8 cellular contexts compared by ENCODE assay signal in genomic region chr5:176388003-176388340, GRCh38. TPM values are rescaled to one million over a fixed set of nuclear protein-coding genes. Genes with fewer than 3 reads are reported as not detected.
DNase-seq lines count a peak whose midpoint lies in the region; ATAC-seq and TF ChIP-seq lines count a peak whose summit lies in the region.

No MANE protein-coding gene starts in this region.

- ATAC-seq in thoracic aorta (ENCODE audit: insufficient number of reproducible peaks, low FRiP score, low read depth): no peak
- ATAC-seq in HG02642 (IDR thresholded peaks at IDR 0.05; ENCODE audit: poor library complexity, unreplicated experiment): no peak

- no peak for TF ChIP-seq EP300 in Ishikawa (IDR thresholded peaks at IDR 0.05; ENCODE audit: borderline replicate concordance)

- TF ChIP-seq RAD21 in Ishikawa (IDR thresholded peaks at IDR 0.05; ENCODE audit: low read depth): no peak

- H3K36me3 ChIP-seq in kidney epithelial cell (ENCODE audit: control insufficient read depth, insufficient read depth, low read length) (peaks cover 5% of the 10 kb centered on the region), thoracic aorta (peaks cover 27% of the 10 kb centered on the region)

- peak overlapping the region; percentile 99 for H3K4me3 ChIP-seq in kidney epithelial cell (ENCODE audit: low read depth, low read length)
- H3K4me3 ChIP-seq in thoracic aorta: peak overlapping the region; percentile 88

- no peaks in the 10 kb centered on the region for H3K27me3 ChIP-seq in kidney epithelial cell (ENCODE audit: control insufficient read depth, insufficient read depth, low read length)
- no peaks in the 10 kb centered on the region for H3K27me3 ChIP-seq in thoracic aorta (replicated peaks; ENCODE audit: insufficient read depth)

- H3K4me1 ChIP-seq in thoracic aorta (ENCODE audit: control insufficient read depth in 1 of 2, low read depth in 2 of 2): peaks cover 9 to 20% of the 10 kb centered on the region in 2 donors

- no peak overlapping the region for H3K27ac ChIP-seq in thoracic aorta

- no peaks in the 10 kb centered on the region for H3K9me3 ChIP-seq in thoracic aorta

- TF ChIP-seq CTCF in kidney epithelial cell (IDR thresholded peaks at IDR 0.05; ENCODE audit: insufficient read depth, low read length, poor library complexity, severe bottlenecking) (no peak), thoracic aorta (IDR thresholded peaks at IDR 0.05) (no peak)

- DNase-seq in CMK (ENCODE audit: low read depth) (peak; percentile 21), amniotic epithelial cell (ENCODE audit: low read depth) (peak; percentile 20), kidney epithelial cell (ENCODE audit: low read depth) (no peak), thoracic aorta (ENCODE audit: low spot score) (no peak), DMS79 treated with DMSO at 0.1 percent for 48 hours (lab: John Stamatoyannopoulos, UW) (no peak), OCI-M2 (lab: John Stamatoyannopoulos, UW; ENCODE audit: unreplicated experiment) (no peak)

TF ChIP-seq in Ishikawa, 13 proteins besides CTCF, POLR2A, EP300 and RAD21:
- TF ChIP-seq ZBTB7A (IDR thresholded peaks at IDR 0.05; ENCODE audit: low read depth) (no peak), YY1 (IDR thresholded peaks at IDR 0.05; ENCODE audit: low read depth) (0 out of 2 replicates have a peak, but pooled peaks have one; percentile 33), TAF1 (IDR thresholded peaks at IDR 0.05; ENCODE audit: low read depth) (no peak), FOXM1 (IDR thresholded peaks at IDR 0.05; ENCODE audit: borderline replicate concordance, low read depth) (no peak)

RNA-seq across cellular contexts. Expression of gene NOP16, which starts 0.4 kb away (rescaled TPM):
- total RNA-seq in kidney epithelial cell: 17.8 and 21.1 TPM in 2 replicates
- 10 to 100 TPM in 1 of 2 donors, 1 to 10 TPM in 1; 6.3 to 12.6 TPM for total RNA-seq in thoracic aorta

RNA-seq across cellular contexts. Expression of gene HIGD2A, which starts 0.6 kb away (rescaled TPM):
- 139 and 161 TPM in 2 replicates for total RNA-seq in kidney epithelial cell
- 10 to 100 TPM; 45.2 to 57.5 TPM for total RNA-seq in thoracic aorta

RNA-seq across cellular contexts. Expression of gene ARL10, which starts 22.7 kb away (rescaled TPM):
- total RNA-seq in kidney epithelial cell (8.8 and 18.5 TPM in 2 replicates), thoracic aorta (10 to 100 TPM; 10.4 to 14.8 TPM)

RNA-seq across cellular contexts. Expression of gene KIAA1191, which starts 26.4 kb away (rescaled TPM):
- 92.4 and 112 TPM in 2 replicates for total RNA-seq in kidney epithelial cell
- 100 to 1,000 TPM in 1 of 2 donors, 10 to 100 TPM in 1; 95.9 to 154 TPM for total RNA-seq in thoracic aorta

RNA-seq across cellular contexts. Expression of gene CLTB, which starts 28.4 kb away (rescaled TPM):
- 163 and 172 TPM in 2 replicates for total RNA-seq in kidney epithelial cell
- total RNA-seq in thoracic aorta: 100 to 1,000 TPM; 155 to 192 TPM

Comparison
In these comparisons a context has a peak if more than half of its experiments do, and no peak if none do; other contexts are left out.
1. DNase-seq: peak in CMK (single experiment) and amniotic epithelial cell (single experiment); none in kidney epithelial cell (single experiment), thoracic aorta (single experiment), DMS79 treated with DMSO at 0.1 percent for 48 hours (single experiment) and OCI-M2 (single experiment).